27 cellular contexts compared by ENCODE assay signal in genomic region chr2:100218552-100218951, GRCh38.
"Had no signal": no experiment of that assay in that cellular context is flagged by ENCODE, and none has a peak within 500 bp of the region (broad histone marks: within the 10 kb centered on the region; RNA-seq: fewer than 3 reads in every experiment).

No MANE protein-coding gene starts in this region.

- ATAC-seq: activated CD8-positive, alpha-beta T cell treated with anti-CD3 and anti-CD28 coated beads for 36 hours; activated naive CD8-positive, alpha-beta T cell treated with anti-CD3 and anti-CD28 coated beads, Interleukin-2, amount 50 U/mL, for 24 hours; activated T-cell treated with anti-CD3 and anti-CD28 coated beads, Interleukin-2, amount 50 U/mL, for 4 hours; body of pancreas; esophagus mucosa; heart left ventricle had no signal

- H3K9me3 Mint-ChIP-seq: activated CD4-positive, alpha-beta T cell treated with anti-CD3 and anti-CD28 coated beads, Interleukin-2, amount 10 ng/mL, durations not matched to agents 7 days and 5 days; activated CD8-positive, alpha-beta T cell treated with anti-CD3 and anti-CD28 coated beads for 36 hours; activated naive CD4-positive, alpha-beta T cell treated with anti-CD3 and anti-CD28 coated beads for 36 hours; activated naive CD8-positive, alpha-beta T cell treated with anti-CD3 and anti-CD28 coated beads for 36 hours; activated naive CD8-positive, alpha-beta T cell treated with anti-CD3 and anti-CD28 coated beads, Interleukin-2, amount 50 U/mL, for 24 hours; activated T-cell treated with anti-CD3 and anti-CD28 coated beads, Interleukin-2, amount 50 U/mL, for 4 hours; activated T-helper 2 cell treated with anti-CD3 and anti-CD28 coated beads, Interferon-gamma antibody, Interleukin-2, Interleukin-4, amounts not matched to agents 10 μg/mL and 5 μg/mL and 100 μg/mL, durations not matched to agents 14 hours and 24 hours and 36 hours; endodermal cell had no signal

- H3K4me3 ChIP-seq: adrenal gland, body of pancreas, colonic mucosa, heart left ventricle had no signal

- H3K4me1 Mint-ChIP-seq: activated CD4-positive, alpha-beta T cell treated with anti-CD3 and anti-CD28 coated beads, Interleukin-2, amount 10 ng/mL, durations not matched to agents 7 days and 5 days; activated naive CD4-positive, alpha-beta T cell treated with anti-CD3 and anti-CD28 coated beads, Interleukin-2, amount 50 U/mL, for 24 hours; activated naive CD8-positive, alpha-beta T cell treated with anti-CD3 and anti-CD28 coated beads for 36 hours; activated naive CD8-positive, alpha-beta T cell treated with anti-CD3 and anti-CD28 coated beads, Interleukin-2, amount 50 U/mL, for 24 hours; endodermal cell had no signal

- H3K9me3 ChIP-seq: adrenal gland, body of pancreas, colonic mucosa, heart left ventricle had no signal

- H3K27me3 Mint-ChIP-seq: activated CD4-positive, alpha-beta T cell treated with anti-CD3 and anti-CD28 coated beads, Interleukin-2, amount 10 ng/mL, durations not matched to agents 7 days and 5 days; activated CD8-positive, alpha-beta T cell treated with anti-CD3 and anti-CD28 coated beads for 36 hours; activated naive CD4-positive, alpha-beta T cell treated with anti-CD3 and anti-CD28 coated beads, Interleukin-2, amount 50 U/mL, for 24 hours; activated naive CD8-positive, alpha-beta T cell treated with anti-CD3 and anti-CD28 coated beads for 36 hours had no signal

- H3K4me3 Mint-ChIP-seq: activated CD4-positive, alpha-beta T cell treated with anti-CD3 and anti-CD28 coated beads, Interleukin-2, amount 10 ng/mL, durations not matched to agents 7 days and 5 days; activated CD8-positive, alpha-beta T cell treated with anti-CD3 and anti-CD28 coated beads for 36 hours; activated naive CD4-positive, alpha-beta T cell treated with anti-CD3 and anti-CD28 coated beads for 36 hours; activated naive CD4-positive, alpha-beta T cell treated with anti-CD3 and anti-CD28 coated beads, Interleukin-2, amount 50 U/mL, for 24 hours; activated naive CD8-positive, alpha-beta T cell treated with anti-CD3 and anti-CD28 coated beads for 36 hours; activated naive CD8-positive, alpha-beta T cell treated with anti-CD3 and anti-CD28 coated beads, Interleukin-2, amount 50 U/mL, for 24 hours; activated T-cell treated with anti-CD3 and anti-CD28 coated beads, Interleukin-2, amount 50 U/mL, for 4 hours; endodermal cell had no signal

- DNase-seq: activated CD4-positive, alpha-beta T cell treated with anti-CD3 and anti-CD28 coated beads for 1 hour; activated CD4-positive, alpha-beta T cell treated with anti-CD3 and anti-CD28 coated beads for 4 hours; activated CD4-positive, alpha-beta T cell treated with anti-CD3 and anti-CD28 coated beads, Interleukin-2, amount 10 ng/mL, durations not matched to agents 7 days and 5 days; activated CD4-positive, alpha-beta T cell treated with anti-CD3 and anti-CD28 coated beads, Interleukin-2, amount 50 U/mL, for 48 hours; activated CD8-positive, alpha-beta memory T cell treated with anti-CD3 and anti-CD28 coated beads for 24 hours; activated CD8-positive, alpha-beta T cell treated with anti-CD3 and anti-CD28 coated beads for 36 hours; activated effector memory CD4-positive, alpha-beta T cell treated with anti-CD3 and anti-CD28 coated beads, Interleukin-2, amount 50 U/mL, for 16 hours; activated naive CD4-positive, alpha-beta T cell treated with anti-CD3 and anti-CD28 coated beads for 36 hours; activated naive CD8-positive, alpha-beta T cell treated with anti-CD3 and anti-CD28 coated beads for 36 hours; activated naive CD8-positive, alpha-beta T cell treated with anti-CD3 and anti-CD28 coated beads, Interleukin-2, amount 50 U/mL, for 24 hours; activated T-cell treated with anti-CD3 and anti-CD28 coated beads, Interleukin-2, amount 50 U/mL, for 4 hours; adrenal gland; amygdala; aorta; body of pancreas; caudate nucleus; cerebellar nuclear complex; colonic mucosa; effector CD8-positive, alpha-beta T cell; endodermal cell; foreskin fibroblast; glutamatergic neuron; heart left ventricle; T-helper 1 cell had no signal

- H3K36me3 Mint-ChIP-seq: activated naive CD4-positive, alpha-beta T cell treated with anti-CD3 and anti-CD28 coated beads, Interleukin-2, amount 50 U/mL, for 24 hours; activated naive CD8-positive, alpha-beta T cell treated with anti-CD3 and anti-CD28 coated beads for 36 hours had no signal

- H3K27ac ChIP-seq: adrenal gland, body of pancreas, colonic mucosa, heart left ventricle had no signal

- H3K4me1 ChIP-seq: adrenal gland, colonic mucosa had no signal

- H3K27me3 ChIP-seq: adrenal gland, body of pancreas, colonic mucosa, heart left ventricle had no signal

- H3K36me3 ChIP-seq: adrenal gland, colonic mucosa, heart left ventricle had no signal

- H3K27ac Mint-ChIP-seq: activated CD4-positive, alpha-beta T cell treated with anti-CD3 and anti-CD28 coated beads, Interleukin-2, amount 10 ng/mL, durations not matched to agents 7 days and 5 days; activated CD8-positive, alpha-beta T cell treated with anti-CD3 and anti-CD28 coated beads for 36 hours; activated naive CD4-positive, alpha-beta T cell treated with anti-CD3 and anti-CD28 coated beads for 36 hours; activated naive CD4-positive, alpha-beta T cell treated with anti-CD3 and anti-CD28 coated beads, Interleukin-2, amount 50 U/mL, for 24 hours; activated naive CD8-positive, alpha-beta T cell treated with anti-CD3 and anti-CD28 coated beads for 36 hours; activated naive CD8-positive, alpha-beta T cell treated with anti-CD3 and anti-CD28 coated beads, Interleukin-2, amount 50 U/mL, for 24 hours; activated T-helper 2 cell treated with anti-CD3 and anti-CD28 coated beads, Interferon-gamma antibody, Interleukin-2, Interleukin-4, amounts not matched to agents 10 μg/mL and 5 μg/mL and 100 μg/mL, durations not matched to agents 14 hours and 24 hours and 36 hours; endodermal cell had no signal
